24 cellular contexts compared by ENCODE assay signal in genomic region chr2:160360089-160360757, GRCh38.
DNase-seq lines count a peak whose midpoint lies in the region; ATAC-seq and TF ChIP-seq lines count a peak whose summit lies in the region.
"Had no signal": no experiment of that assay in that cellular context is flagged by ENCODE, and none has a peak within 500 bp of the region (broad histone marks: within the 10 kb centered on the region; RNA-seq: fewer than 3 reads in every experiment).

No MANE protein-coding gene starts in this region.

- 86% methylated on average over 5 of the region's 5 CpGs for WGBS in smooth muscle cell (ENCODE audit: low lambda C conversion rate)

- no peaks in the 10 kb centered on the region for H3K9me3 ChIP-seq in smooth muscle cell (replicated peaks; ENCODE audit: low read depth)
- H3K9me3 ChIP-seq: HAP-1, sigmoid colon, transverse colon had no signal

- peaks cover 17% of the 10 kb centered on the region for H3K4me1 Mint-ChIP-seq in activated naive CD8-positive, alpha-beta T cell treated with anti-CD3 and anti-CD28 coated beads, Interleukin-2, amount 10 ng/mL, durations not matched to agents 7 days and 5 days
- H3K4me1 Mint-ChIP-seq in activated naive CD8-positive, alpha-beta T cell treated with anti-CD3 and anti-CD28 coated beads for 36 hours: peaks cover 52% of the 10 kb centered on the region
- H3K4me1 Mint-ChIP-seq in WTC11: peaks cover 48% of the 10 kb centered on the region
- H3K4me1 Mint-ChIP-seq in memory B cell: peaks cover 15% of the 10 kb centered on the region

- H3K36me3 ChIP-seq in smooth muscle cell (ENCODE audit: low read depth): no peaks in the 10 kb centered on the region
- H3K36me3 ChIP-seq: HAP-1, sigmoid colon, transverse colon had no signal

- H3K4me3 ChIP-seq in smooth muscle cell: no peak overlapping the region
- H3K4me3 ChIP-seq: HAP-1, sigmoid colon, transverse colon had no signal

- peaks cover 46% of the 10 kb centered on the region for H3K36me3 Mint-ChIP-seq in activated naive CD8-positive, alpha-beta T cell treated with anti-CD3 and anti-CD28 coated beads, Interleukin-2, amount 10 ng/mL, durations not matched to agents 7 days and 5 days
- peaks cover 44% of the 10 kb centered on the region for H3K36me3 Mint-ChIP-seq in activated naive CD8-positive, alpha-beta T cell treated with anti-CD3 and anti-CD28 coated beads for 36 hours
- H3K36me3 Mint-ChIP-seq in WTC11: peaks cover 9% of the 10 kb centered on the region
- peaks cover 35% of the 10 kb centered on the region for H3K36me3 Mint-ChIP-seq in memory B cell
- H3K36me3 Mint-ChIP-seq: brain had no signal

- TF ChIP-seq CTCF in WTC11 (IDR thresholded peaks at IDR 0.05) (no peak), smooth muscle cell (IDR thresholded peaks at IDR 0.05; ENCODE audit: borderline replicate concordance, insufficient read depth, poor library complexity, severe bottlenecking) (no peak), GM10248 (IDR thresholded peaks at IDR 0.05; ENCODE audit: control extremely low read depth, extremely low read depth, low read depth, missing control alignments) (no peak)

- POLR2A ChIA-PET in activated naive CD8-positive, alpha-beta T cell treated with anti-CD3 and anti-CD28 coated beads, Interleukin-2, amount 10 ng/mL, durations not matched to agents 7 days and 5 days (lab: Charles Lee): no interaction called here
- POLR2A ChIA-PET in WTC11 (lab: Charles Lee) (no interaction called here), GM10248 (lab: Yijun Ruan, JAX) (no interaction called here)

- H3K9ac ChIP-seq in smooth muscle cell (ENCODE audit: low read depth): no peak overlapping the region

- ATAC-seq in activated naive CD8-positive, alpha-beta T cell treated with anti-CD3 and anti-CD28 coated beads, Interleukin-2, amount 10 ng/mL, durations not matched to agents 7 days and 5 days (ENCODE audit: low read depth): no peak
- ATAC-seq in WTC11 (peak; percentile 84), memory B cell (ENCODE audit: low read depth) (no peak)
- ATAC-seq: left lobe of liver had no signal

- peaks cover 100% of the 10 kb centered on the region for H3K79me2 ChIP-seq in smooth muscle cell (ENCODE audit: low read depth)

- H3K4me1 ChIP-seq in smooth muscle cell (ENCODE audit: low read depth): peaks cover 7% of the 10 kb centered on the region
- H3K4me1 ChIP-seq: HAP-1 had no signal

- H3K27ac ChIP-seq in smooth muscle cell (ENCODE audit: low read depth): peak overlapping the region; percentile 24
- H3K27ac ChIP-seq: sigmoid colon, transverse colon had no signal

- no peaks in the 10 kb centered on the region for H3K9me3 Mint-ChIP-seq in activated naive CD8-positive, alpha-beta T cell treated with anti-CD3 and anti-CD28 coated beads, Interleukin-2, amount 10 ng/mL, durations not matched to agents 7 days and 5 days
- peaks cover 6% of the 10 kb centered on the region for H3K9me3 Mint-ChIP-seq in activated naive CD8-positive, alpha-beta T cell treated with anti-CD3 and anti-CD28 coated beads for 36 hours
- peaks cover 10% of the 10 kb centered on the region for H3K9me3 Mint-ChIP-seq in WTC11
- H3K9me3 Mint-ChIP-seq in memory B cell: peaks cover 2% of the 10 kb centered on the region
- H3K9me3 Mint-ChIP-seq: brain had no signal

- H2AFZ ChIP-seq in smooth muscle cell (ENCODE audit: low read depth): no peak overlapping the region

- H3K4me3 Mint-ChIP-seq in activated naive CD8-positive, alpha-beta T cell treated with anti-CD3 and anti-CD28 coated beads, Interleukin-2, amount 10 ng/mL, durations not matched to agents 7 days and 5 days: no peak overlapping the region
- H3K4me3 Mint-ChIP-seq in activated naive CD8-positive, alpha-beta T cell treated with anti-CD3 and anti-CD28 coated beads for 36 hours: no peak overlapping the region
- H3K4me3 Mint-ChIP-seq in WTC11: no peak overlapping the region
- H3K4me3 Mint-ChIP-seq in memory B cell: no peak overlapping the region
- H3K4me3 Mint-ChIP-seq: B cell, brain had no signal

- no peak overlapping the region for H3K4me2 ChIP-seq in smooth muscle cell

- H3K27ac Mint-ChIP-seq in activated naive CD8-positive, alpha-beta T cell treated with anti-CD3 and anti-CD28 coated beads, Interleukin-2, amount 10 ng/mL, durations not matched to agents 7 days and 5 days: peak overlapping the region; percentile 10
- H3K27ac Mint-ChIP-seq in activated naive CD8-positive, alpha-beta T cell treated with anti-CD3 and anti-CD28 coated beads for 36 hours: no peak overlapping the region
- peak overlapping the region; percentile 78 for H3K27ac Mint-ChIP-seq in WTC11
- peak overlapping the region; percentile 3 for H3K27ac Mint-ChIP-seq in memory B cell
- H3K27ac Mint-ChIP-seq: B cell, brain had no signal

- CTCF ChIA-PET in WTC11 (lab: Charles Lee): interaction anchor here (1.2 kb wide), 1 partner anchor 36 kb away, joined by 9 read pairs; no protein-coding TSS in a partner anchor
- CTCF ChIA-PET in GM10248 (lab: Yijun Ruan, JAX): no interaction called here

- no peak for DNase-seq in activated naive CD8-positive, alpha-beta T cell treated with anti-CD3 and anti-CD28 coated beads, Interleukin-2, amount 10 ng/mL, durations not matched to agents 7 days and 5 days
- DNase-seq in activated naive CD8-positive, alpha-beta T cell treated with anti-CD3 and anti-CD28 coated beads for 36 hours: no peak
- DNase-seq in WTC11 (ENCODE audit: low spot score): no peak
- DNase-seq in memory B cell (ENCODE audit: low spot score in 2 of 2): no peak
- no peak for DNase-seq in smooth muscle cell (lab: John Stamatoyannopoulos, UW; ENCODE audit: unreplicated experiment)
- DNase-seq in GM10248 (ENCODE audit: extremely low spot score): no peak
- no peak for DNase-seq in inferior parietal cortex (ENCODE audit: extremely low spot score)
- DNase-seq in NAMALWA (ENCODE audit: low spot score): no peak
- DNase-seq: activated CD4-positive, alpha-beta T cell treated with anti-CD3 and anti-CD28 coated beads for 48 hours; activated T-cell treated with anti-CD3 and anti-CD28 coated beads, Interleukin-2, amount 50 U/mL, for 1 hour; amniotic stem cell; DMS153; NCI-H1417 treated with DMSO at 0.1 percent for 48 hours; NCI-H2081; NCI-H2227 treated with DMSO at 0.1 percent for 48 hours; NCI-H69; Right ventricle myocardium superior; sigmoid colon; stimulated activated CD4-positive, alpha-beta T cell treated with anti-CD3 and anti-CD28 coated beads, Interleukin-4, amount 100 ng/mL, for 4 hours; transverse colon had no signal

- peaks cover 8% of the 10 kb centered on the region for H3F3A ChIP-seq in smooth muscle cell (ENCODE audit: low read depth)

- H3K27me3 Mint-ChIP-seq in activated naive CD8-positive, alpha-beta T cell treated with anti-CD3 and anti-CD28 coated beads, Interleukin-2, amount 10 ng/mL, durations not matched to agents 7 days and 5 days: no peaks in the 10 kb centered on the region
- no peaks in the 10 kb centered on the region for H3K27me3 Mint-ChIP-seq in activated naive CD8-positive, alpha-beta T cell treated with anti-CD3 and anti-CD28 coated beads for 36 hours
- H3K27me3 Mint-ChIP-seq in WTC11 (ENCODE audit: low read depth): no peaks in the 10 kb centered on the region
- no peaks in the 10 kb centered on the region for H3K27me3 Mint-ChIP-seq in memory B cell
- H3K27me3 Mint-ChIP-seq: B cell had no signal

- H4K20me1 ChIP-seq in smooth muscle cell (ENCODE audit: low read depth): peaks cover 95% of the 10 kb centered on the region

- no peaks in the 10 kb centered on the region for H3K27me3 ChIP-seq in smooth muscle cell (ENCODE audit: low read depth)
- H3K27me3 ChIP-seq: sigmoid colon had no signal

TF ChIP-seq in WTC11, 78 proteins besides CTCF, POLR2A, EP300 and RAD21:
- TF ChIP-seq ZBTB21 (CRISPR knock-in tag; IDR thresholded peaks at IDR 0.05; ENCODE audit: borderline replicate concordance): no peak
- no peak for TF ChIP-seq ZNF121 (CRISPR knock-in tag; IDR thresholded peaks at IDR 0.05)
- TF ChIP-seq, protein P1, sequence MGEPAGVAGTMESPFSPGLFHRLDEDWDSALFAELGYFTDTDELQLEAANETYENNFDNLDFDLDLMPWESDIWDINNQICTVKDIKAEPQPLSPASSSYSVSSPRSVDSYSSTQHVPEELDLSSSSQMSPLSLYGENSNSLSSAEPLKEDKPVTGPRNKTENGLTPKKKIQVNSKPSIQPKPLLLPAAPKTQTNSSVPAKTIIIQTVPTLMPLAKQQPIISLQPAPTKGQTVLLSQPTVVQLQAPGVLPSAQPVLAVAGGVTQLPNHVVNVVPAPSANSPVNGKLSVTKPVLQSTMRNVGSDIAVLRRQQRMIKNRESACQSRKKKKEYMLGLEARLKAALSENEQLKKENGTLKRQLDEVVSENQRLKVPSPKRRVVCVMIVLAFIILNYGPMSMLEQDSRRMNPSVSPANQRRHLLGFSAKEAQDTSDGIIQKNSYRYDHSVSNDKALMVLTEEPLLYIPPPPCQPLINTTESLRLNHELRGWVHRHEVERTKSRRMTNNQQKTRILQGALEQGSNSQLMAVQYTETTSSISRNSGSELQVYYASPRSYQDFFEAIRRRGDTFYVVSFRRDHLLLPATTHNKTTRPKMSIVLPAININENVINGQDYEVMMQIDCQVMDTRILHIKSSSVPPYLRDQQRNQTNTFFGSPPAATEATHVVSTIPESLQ (CRISPR knock-in tag; IDR thresholded peaks at IDR 0.05): no peak
- TF ChIP-seq TEAD1 (CRISPR knock-in tag; IDR thresholded peaks at IDR 0.05): no peak
- no peak for TF ChIP-seq MXD4 (CRISPR knock-in tag; IDR thresholded peaks at IDR 0.05; ENCODE audit: borderline replicate concordance)
- no peak for TF ChIP-seq FOXJ3 (CRISPR knock-in tag; IDR thresholded peaks at IDR 0.05; ENCODE audit: borderline replicate concordance)
- TF ChIP-seq NR3C1 (CRISPR knock-in tag; conservative IDR thresholded peaks at IDR 0.05; ENCODE audit: low read depth): no peak
TF ChIP-seq in WTC11: peak in this region for 0.
